In genomic region chr6:39189915-39190544, GRCh38 we compare ENCODE assay signal across 9 cellular contexts. TPM values are rescaled to one million over a fixed set of nuclear protein-coding genes. Genes with fewer than 3 reads are reported as not detected.
DNase-seq lines count a peak whose midpoint lies in the region; ATAC-seq, FAIRE-seq and TF ChIP-seq lines count a peak whose summit lies in the region.
"Had no signal": no experiment of that assay in that cellular context is flagged by ENCODE, and none has a peak within 500 bp of the region (broad histone marks: within the 10 kb centered on the region; RNA-seq: fewer than 3 reads in every experiment).

No MANE protein-coding gene starts in this region.

- no peaks in the 10 kb centered on the region for H3K27me3 Mint-ChIP-seq in activated naive CD8-positive, alpha-beta T cell treated with anti-CD3 and anti-CD28 coated beads, Interleukin-2, amount 50 U/mL, for 24 hours

- intact Hi-C loops in upper lobe of right lung (cut with DNase I) = no loop called here

- H3K79me2 ChIP-seq in keratinocyte (ENCODE audit: control insufficient read depth, insufficient read depth, low read length) = no peaks in the 10 kb centered on the region

- H3K27ac ChIP-seq in keratinocyte (ENCODE audit: control insufficient read depth, insufficient read depth, low read length) (no peak overlapping the region), upper lobe of right lung (no peak overlapping the region), suprapubic skin (no peak overlapping the region)

- H3K36me3 ChIP-seq in keratinocyte (ENCODE audit: control insufficient read depth in 2 of 2, extremely low read depth in 1 of 2, insufficient read depth in 2 of 2, low read length in 2 of 2) (no peaks in the 10 kb centered on the region), upper lobe of right lung (peaks cover 15% of the 10 kb centered on the region), suprapubic skin (peaks cover 4% of the 10 kb centered on the region)

- FAIRE-seq in keratinocyte (lab: Jason Lieb, UNC) = no peak
- FAIRE-seq: G401.6 had no signal

- H3K9me1 ChIP-seq in keratinocyte (ENCODE audit: control insufficient read depth, extremely low read depth, insufficient read depth, low read length) = no peaks in the 10 kb centered on the region

- DNase-seq in SHP77 (lab: John Stamatoyannopoulos, UW) = peak; percentile 2 to 31
- no peak for DNase-seq in SHP77 treated with DMSO at 0.1 percent for 48 hours (lab: John Stamatoyannopoulos, UW)
- DNase-seq in KBM-7 = peak; percentile 37
- DNase-seq in activated naive CD8-positive, alpha-beta T cell treated with anti-CD3 and anti-CD28 coated beads, Interleukin-2, amount 50 U/mL, for 24 hours = peak; percentile 20
- no peak for DNase-seq in keratinocyte (ENCODE audit: low read depth, low spot score)
- peak; percentile 79 for DNase-seq in upper lobe of right lung
- DNase-seq in suprapubic skin (ENCODE audit: low spot score in 2 of 2) = no peak

- no peak overlapping the region for H3K4me3 Mint-ChIP-seq in activated naive CD8-positive, alpha-beta T cell treated with anti-CD3 and anti-CD28 coated beads, Interleukin-2, amount 50 U/mL, for 24 hours

- no peak overlapping the region for H3K9ac ChIP-seq in keratinocyte (ENCODE audit: control insufficient read depth, extremely low read depth, insufficient read depth, low read length)

- H3K27ac Mint-ChIP-seq in activated naive CD8-positive, alpha-beta T cell treated with anti-CD3 and anti-CD28 coated beads, Interleukin-2, amount 50 U/mL, for 24 hours = no peak overlapping the region

- ATAC-seq in activated naive CD8-positive, alpha-beta T cell treated with anti-CD3 and anti-CD28 coated beads, Interleukin-2, amount 50 U/mL, for 24 hours = no peak
- ATAC-seq in upper lobe of right lung (peak; percentile 81), HG03139 (IDR thresholded peaks at IDR 0.05; ENCODE audit: unreplicated experiment) (no peak)

- peaks cover 17% of the 10 kb centered on the region for H3K4me1 Mint-ChIP-seq in activated naive CD8-positive, alpha-beta T cell treated with anti-CD3 and anti-CD28 coated beads, Interleukin-2, amount 50 U/mL, for 24 hours

- no peak overlapping the region for H2AFZ ChIP-seq in keratinocyte (ENCODE audit: control insufficient read depth, low read length)

- H3K4me3 ChIP-seq in keratinocyte (ENCODE audit: control insufficient read depth in 2 of 3, extremely low read depth in 1 of 3, insufficient read depth in 2 of 3, low read depth in 1 of 3, low read length in 3 of 3) (no peak overlapping the region), upper lobe of right lung (no peak overlapping the region), suprapubic skin (no peak overlapping the region)

- WGBS in suprapubic skin = 76% methylated on average over 10 of the region's 15 CpGs

- H3K4me2 ChIP-seq in keratinocyte (ENCODE audit: control insufficient read depth, extremely low read depth, insufficient read depth, low read depth, low read length) = no peak overlapping the region

- no peaks in the 10 kb centered on the region for H3K27me3 ChIP-seq in keratinocyte (ENCODE audit: control insufficient read depth, extremely low read depth, insufficient read depth, low read length)
- no peaks in the 10 kb centered on the region for H3K27me3 ChIP-seq in upper lobe of right lung
- no peaks in the 10 kb centered on the region for H3K27me3 ChIP-seq in suprapubic skin

- dilution Hi-C loops in keratinocyte (cut with MboI; ENCODE audit: extremely low pct_ligation_motif_present, low sequenced_read_pairs) = no loop called here

- TF ChIP-seq EP300 in suprapubic skin (IDR thresholded peaks at IDR 0.05) = no peak

- H3K36me3 Mint-ChIP-seq in activated naive CD8-positive, alpha-beta T cell treated with anti-CD3 and anti-CD28 coated beads, Interleukin-2, amount 50 U/mL, for 24 hours (ENCODE audit: low read depth) = peaks cover 55% of the 10 kb centered on the region

- in situ Hi-C loops in KBM-7 (cut with MboI; ENCODE audit: low pct_unique_long_range_greater_than_20kb, low sequenced_read_pairs) = no loop called here

- H3K9me3 ChIP-seq in keratinocyte (ENCODE audit: control insufficient read depth, low read depth, low read length) = no peaks in the 10 kb centered on the region
- H3K9me3 ChIP-seq in upper lobe of right lung = no peaks in the 10 kb centered on the region
- H3K9me3 ChIP-seq in suprapubic skin = no peaks in the 10 kb centered on the region

- no peak for TF ChIP-seq POLR2A in suprapubic skin (IDR thresholded peaks at IDR 0.05)

- no peaks in the 10 kb centered on the region for H4K20me1 ChIP-seq in keratinocyte (ENCODE audit: control insufficient read depth, extremely low read depth, insufficient read depth, low read length)

- TF ChIP-seq CTCF in keratinocyte (optimal IDR thresholded peaks at IDR 0.05 in 1 of 3, IDR thresholded peaks at IDR 0.05 in 1 of 3, conservative IDR thresholded peaks at IDR 0.05 in 1 of 3; ENCODE audit: extremely low read depth in 1 of 3, insufficient read depth in 2 of 3, low read length in 3 of 3) (peak in 2 of 3 experiments; percentile 52 to 70), upper lobe of right lung (IDR thresholded peaks at IDR 0.05) (peak; percentile 51), suprapubic skin (IDR thresholded peaks at IDR 0.05) (peak in 1 of 2 donors; percentile 22)

- H3K4me1 ChIP-seq in keratinocyte (ENCODE audit: control insufficient read depth, extremely low read depth, insufficient read depth, low read length) (peaks cover 4% of the 10 kb centered on the region), upper lobe of right lung (peaks cover 9% of the 10 kb centered on the region), suprapubic skin (peaks cover 10% of the 10 kb centered on the region)

- H3K9me3 Mint-ChIP-seq in activated naive CD8-positive, alpha-beta T cell treated with anti-CD3 and anti-CD28 coated beads, Interleukin-2, amount 50 U/mL, for 24 hours = no peaks in the 10 kb centered on the region

RNA-seq across cellular contexts. Expression of gene KCNK5, which starts 39.2 kb away (rescaled TPM):
- 0.02 to 0.03 TPM in 2 of 3 replicates, not detected in the other for polyA plus RNA-seq in keratinocyte
- polyA plus RNA-seq in keratinocyte (2011; ENCODE audit: low read depth) = not detected
- not detected in 2 replicates for polyA plus RNA-seq in keratinocyte (2011; cell fraction: cytosol; rRNA removed)
- polyA plus RNA-seq in keratinocyte (2011; cell fraction: nucleus; rRNA removed) = 0.09 TPM in 1 of 2 replicates, not detected in the other
- 0.04 TPM in 1 of 2 replicates, not detected in the other for polyA plus RNA-seq in keratinocyte (2012; ENCODE audit: low replicate concordance)
- 0.03 TPM in 1 of 3 replicates, not detected in the others for polyA minus RNA-seq in keratinocyte
- not detected for polyA minus RNA-seq in keratinocyte (2011; cell fraction: cytosol; rRNA and poly(A)+ RNA removed)
- 0.16 TPM in 1 of 2 replicates, not detected in the other for polyA minus RNA-seq in keratinocyte (2011; cell fraction: nucleus; rRNA and poly(A)+ RNA removed)
- 10.0 TPM for total RNA-seq in upper lobe of right lung
- 10 to 100 TPM; 18.6 to 43.9 (median 26.3) TPM for total RNA-seq in suprapubic skin

Comparison
In these comparisons a context has a peak if more than half of its experiments do, and no peak if none do; other contexts are left out.
1. DNase-seq: peak in SHP77 (2 of 2), KBM-7 (single experiment), activated naive CD8-positive, alpha-beta T cell treated with anti-CD3 and anti-CD28 coated beads, Interleukin-2, amount 50 U/mL, for 24 hours (single experiment) and upper lobe of right lung (single experiment); none in SHP77 treated with DMSO at 0.1 percent for 48 hours (single experiment), keratinocyte (single experiment) and suprapubic skin (0 of 2).